1 cellular context compared by ENCODE assay signal in genomic region chr12:68839183-68840147, GRCh38.
TF ChIP-seq lines count a peak whose summit lies in the region.

No MANE protein-coding gene starts in this region.

TF ChIP-seq in HCT116, 20 proteins besides CTCF, POLR2A, EP300 and RAD21:
- TF ChIP-seq EZH2 (IDR thresholded peaks at IDR 0.05) = no peak
- TF ChIP-seq POLR2AphosphoS5 (IDR thresholded peaks at IDR 0.05; ENCODE audit: low read depth, low read length) = no peak
- TF ChIP-seq FOSL1 (IDR thresholded peaks at IDR 0.05; ENCODE audit: low read depth) = no peak
- no peak for TF ChIP-seq ZNF274 (IDR thresholded peaks at IDR 0.05; ENCODE audit: low read depth, low read length)
- TF ChIP-seq, protein P1, sequence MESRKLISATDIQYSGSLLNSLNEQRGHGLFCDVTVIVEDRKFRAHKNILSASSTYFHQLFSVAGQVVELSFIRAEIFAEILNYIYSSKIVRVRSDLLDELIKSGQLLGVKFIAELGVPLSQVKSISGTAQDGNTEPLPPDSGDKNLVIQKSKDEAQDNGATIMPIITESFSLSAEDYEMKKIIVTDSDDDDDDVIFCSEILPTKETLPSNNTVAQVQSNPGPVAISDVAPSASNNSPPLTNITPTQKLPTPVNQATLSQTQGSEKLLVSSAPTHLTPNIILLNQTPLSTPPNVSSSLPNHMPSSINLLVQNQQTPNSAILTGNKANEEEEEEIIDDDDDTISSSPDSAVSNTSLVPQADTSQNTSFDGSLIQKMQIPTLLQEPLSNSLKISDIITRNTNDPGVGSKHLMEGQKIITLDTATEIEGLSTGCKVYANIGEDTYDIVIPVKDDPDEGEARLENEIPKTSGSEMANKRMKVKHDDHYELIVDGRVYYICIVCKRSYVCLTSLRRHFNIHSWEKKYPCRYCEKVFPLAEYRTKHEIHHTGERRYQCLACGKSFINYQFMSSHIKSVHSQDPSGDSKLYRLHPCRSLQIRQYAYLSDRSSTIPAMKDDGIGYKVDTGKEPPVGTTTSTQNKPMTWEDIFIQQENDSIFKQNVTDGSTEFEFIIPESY (IDR thresholded peaks at IDR 0.05; ENCODE audit: extremely low read depth, insufficient replicate concordance, low read length) = no peak
- TF ChIP-seq TCF7L2 (IDR thresholded peaks at IDR 0.05; ENCODE audit: borderline replicate concordance, extremely low read depth, insufficient read depth, insufficient read length) = no peak
- no peak for TF ChIP-seq YY1 (IDR thresholded peaks at IDR 0.05; ENCODE audit: extremely low read depth, insufficient replicate concordance, low read depth, low read length)
- no peak for TF ChIP-seq REST (IDR thresholded peaks at IDR 0.05; ENCODE audit: low read depth)
- TF ChIP-seq MAX (IDR thresholded peaks at IDR 0.05) = no peak
